23 cellular contexts compared by ENCODE assay signal in the genomic region with DNA sequence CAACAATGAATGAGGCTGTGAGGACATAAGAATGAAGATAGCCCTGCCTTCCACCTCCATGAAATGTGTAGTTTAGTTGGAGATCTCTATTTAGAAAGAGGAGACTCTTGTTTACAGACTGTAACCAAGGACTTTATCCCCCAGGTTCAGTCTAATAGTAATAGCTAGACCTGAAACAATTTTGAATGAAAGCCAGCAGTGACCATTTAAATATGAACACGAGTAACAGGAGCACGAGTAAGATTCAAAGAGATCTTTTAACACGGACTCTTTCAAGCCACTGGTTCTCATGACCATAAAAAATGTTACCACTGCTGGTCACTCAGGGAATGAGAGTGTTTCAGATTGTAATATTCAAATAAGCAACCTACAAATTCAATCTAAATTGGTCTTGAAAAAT.
"Had no signal": no experiment of that assay in that cellular context is flagged by ENCODE, and none has a peak within 500 bp of the region (broad histone marks: within the 10 kb centered on the region; RNA-seq: fewer than 3 reads in every experiment).

No MANE protein-coding gene starts in this region.

- DNase-seq: activated CD4-positive, alpha-beta T cell treated with anti-CD3 and anti-CD28 coated beads for 48 hours; activated CD4-positive, alpha-beta T cell treated with anti-CD3 and anti-CD28 coated beads, Interleukin-2, amount 50 U/mL, for 4 hours; activated CD4-positive, CD25-positive, alpha-beta regulatory T cell treated with anti-CD3 and anti-CD28 coated beads, Interleukin-2, amount 50 U/mL, for 72 hours; activated CD8-positive, alpha-beta memory T cell treated with anti-CD3 and anti-CD28 coated beads, Interleukin-2, amount 50 U/mL, for 48 hours; activated CD8-positive, alpha-beta T cell treated with anti-CD3 and anti-CD28 coated beads, Interleukin-2, amount 10 ng/mL, durations not matched to agents 7 days and 5 days; activated effector memory CD4-positive, alpha-beta T cell treated with Interleukin-2 at 50 U/mL for 16 hours; activated naive CD4-positive, alpha-beta T cell; activated T-cell treated with anti-CD3 and anti-CD28 coated beads, Interleukin-2, amount 50 U/mL, for 1 hour; aorta; caudate nucleus; Karpas-422; MV-4-11; NCI-H1105; NCI-H1436; NCI-H187; NCI-H2081 treated with DMSO at 0.1 percent for 48 hours; NCI-H446 treated with DMSO at 0.1 percent for 48 hours; NCI-H524 treated with DMSO at 0.1 percent for 48 hours; NCI-H748 treated with DMSO at 0.1 percent for 48 hours; T-helper 9 cell had no signal

- H3K4me3 ChIP-seq: breast epithelium, K562 had no signal

- ATAC-seq: activated CD8-positive, alpha-beta T cell treated with anti-CD3 and anti-CD28 coated beads, Interleukin-2, amount 10 ng/mL, durations not matched to agents 7 days and 5 days; K562; WTC11 had no signal

- H3K27me3 ChIP-seq: breast epithelium had no signal

- H3K27ac ChIP-seq: breast epithelium had no signal

- FAIRE-seq: K562 had no signal

- H3K36me3 ChIP-seq: breast epithelium had no signal

- H3K9me3 ChIP-seq: breast epithelium had no signal
